In genomic region chr15:69848551-69849231, GRCh38 we compare ENCODE assay signal across 30 cellular contexts.
DNase-seq lines count a peak whose midpoint lies in the region; ATAC-seq, FAIRE-seq and TF ChIP-seq lines count a peak whose summit lies in the region.
"Had no signal": no experiment of that assay in that cellular context is flagged by ENCODE, and none has a peak within 500 bp of the region (broad histone marks: within the 10 kb centered on the region; RNA-seq: fewer than 3 reads in every experiment).

No MANE protein-coding gene starts in this region.

- no peak overlapping the region for H3K27ac Mint-ChIP-seq in activated T-cell treated with anti-CD3 and anti-CD28 coated beads, Interleukin-2, amount 50 U/mL, for 72 hours
- H3K27ac Mint-ChIP-seq: activated CD4-positive, alpha-beta memory T cell treated with anti-CD3 and anti-CD28 coated beads, Interleukin-2, amount 10 ng/mL, durations not matched to agents 7 days and 5 days; effector memory CD8-positive, alpha-beta T cell; natural killer cell treated with Interleukin-12 subunit alpha and Interleukin-12 subunit beta and Interleukin-15 and Interleukin-18, amount 100 ng/mL, for 72 hours had no signal

- no peak for DNase-seq in activated T-cell treated with anti-CD3 and anti-CD28 coated beads, Interleukin-2, amount 50 U/mL, for 72 hours
- no peak for DNase-seq in activated T-cell treated with anti-CD3 and anti-CD28 coated beads, Interleukin-2, amount 50 U/mL, for 48 hours
- DNase-seq in NCI-H226 (peak; percentile 56), mammary epithelial cell (peak; percentile 31), small intestine (no peak), left colon (no peak), LoVo (ENCODE audit: low spot score) (no peak), DMS153 (lab: John Stamatoyannopoulos, UW) (no peak)
- DNase-seq: activated CD4-positive, alpha-beta memory T cell treated with anti-CD3 and anti-CD28 coated beads, Interleukin-2, amount 10 ng/mL, durations not matched to agents 7 days and 5 days; activated CD4-positive, CD25-positive, alpha-beta regulatory T cell; adrenal gland; Caco-2; DND-41; effector memory CD8-positive, alpha-beta T cell; H7; Karpas-422; NCI-H1105; NCI-H2081 treated with DMSO at 0.1 percent for 48 hours; NCI-H510A treated with DMSO at 0.1 percent for 48 hours; stimulated activated CD4-positive, alpha-beta T cell treated with anti-CD3 and anti-CD28 coated beads, Interleukin-2, amount 100 ng/mL, for 24 hours; T-helper 9 cell; upper lobe of left lung had no signal

- H3K4me3 ChIP-seq in mammary epithelial cell (replicated peaks in 1 of 3; ENCODE audit: insufficient read depth in 1 of 3, low read depth in 2 of 3, low read length in 3 of 3): no peak overlapping the region
- no peak overlapping the region for H3K4me3 ChIP-seq in small intestine (ENCODE audit: low read depth in 1 of 2, low read length in 2 of 2)
- H3K4me3 ChIP-seq: adrenal gland, BLaER1, coronary artery, gastroesophageal sphincter, skin epidermis, upper lobe of left lung had no signal

- FAIRE-seq in small intestine (lab: Jason Lieb, UNC): no peak
- FAIRE-seq: islet of Langerhans had no signal

- peak; percentile 30 to 39 for ATAC-seq in activated T-cell treated with anti-CD3 and anti-CD28 coated beads, Interleukin-2, amount 50 U/mL, for 72 hours (replicated peaks in 1 of 2)
- ATAC-seq in left colon: no peak
- ATAC-seq: effector memory CD8-positive, alpha-beta T cell; esophagus mucosa; gastroesophageal sphincter; natural killer cell treated with Interleukin-12 subunit alpha and Interleukin-12 subunit beta and Interleukin-15 and Interleukin-18, amount 100 ng/mL, for 72 hours; Right ventricle myocardium inferior had no signal

- 46% methylated on average over 4 of the region's 4 CpGs for WGBS in mammary epithelial cell (ENCODE audit: low coverage, missing lambda C conversion rate)
- WGBS in small intestine, 3 donors: 45 to 55% (median 52%) methylated on average over 4 of the region's 4 CpGs

- no peaks in the 10 kb centered on the region for H3K9me3 Mint-ChIP-seq in activated T-cell treated with anti-CD3 and anti-CD28 coated beads, Interleukin-2, amount 50 U/mL, for 72 hours
- H3K9me3 Mint-ChIP-seq: effector memory CD8-positive, alpha-beta T cell; natural killer cell treated with Interleukin-12 subunit alpha and Interleukin-12 subunit beta and Interleukin-15 and Interleukin-18, amount 100 ng/mL, for 72 hours had no signal

- no peak overlapping the region for H3K4me3 Mint-ChIP-seq in activated T-cell treated with anti-CD3 and anti-CD28 coated beads, Interleukin-2, amount 50 U/mL, for 72 hours
- H3K4me3 Mint-ChIP-seq: activated CD4-positive, alpha-beta memory T cell treated with anti-CD3 and anti-CD28 coated beads, Interleukin-2, amount 10 ng/mL, durations not matched to agents 7 days and 5 days; effector memory CD8-positive, alpha-beta T cell; natural killer cell treated with Interleukin-12 subunit alpha and Interleukin-12 subunit beta and Interleukin-15 and Interleukin-18, amount 100 ng/mL, for 72 hours had no signal

- H3K4me2 ChIP-seq in mammary epithelial cell (ENCODE audit: insufficient read depth, low read depth, low read length): no peak overlapping the region
- H3K4me2 ChIP-seq: BLaER1 had no signal

- no peak overlapping the region for H3K9ac ChIP-seq in mammary epithelial cell (ENCODE audit: insufficient read depth, low read length)
- H3K9ac ChIP-seq: BLaER1 had no signal

- TF ChIP-seq CTCF in mammary epithelial cell (conservative IDR thresholded peaks at IDR 0.05 in 1 of 2, IDR thresholded peaks at IDR 0.05 in 1 of 2; ENCODE audit: extremely low read depth in 1 of 2, insufficient read depth in 1 of 2, low read depth in 1 of 2, low read length in 2 of 2): no peak

- H3K27ac ChIP-seq in mammary epithelial cell (ENCODE audit: insufficient read depth, low read depth, low read length) (no peak overlapping the region), small intestine (ENCODE audit: low read depth in 1 of 2, low read length in 1 of 2) (no peak overlapping the region)
- H3K27ac ChIP-seq: adrenal gland, BLaER1, coronary artery, gastroesophageal sphincter, skin epidermis, upper lobe of left lung had no signal

- no peaks in the 10 kb centered on the region for H3K79me2 ChIP-seq in mammary epithelial cell (ENCODE audit: insufficient read depth, low read length)

- BruUV-seq in mammary epithelial cell (replicated peaks; lab: Mats Ljungman, UMichigan): no TSS peak

- H3K9me3 ChIP-seq in mammary epithelial cell (replicated peaks; ENCODE audit: insufficient read depth, low read length): no peaks in the 10 kb centered on the region
- H3K9me3 ChIP-seq in small intestine (ENCODE audit: control insufficient read depth, low read depth): no peaks in the 10 kb centered on the region
- H3K9me3 ChIP-seq: adrenal gland, BLaER1, Caco-2, gastroesophageal sphincter, upper lobe of left lung had no signal

- peaks cover 16% of the 10 kb centered on the region for H3K4me1 Mint-ChIP-seq in activated T-cell treated with anti-CD3 and anti-CD28 coated beads, Interleukin-2, amount 50 U/mL, for 72 hours (ENCODE audit: low read depth)

- H3K27me3 Mint-ChIP-seq in activated T-cell treated with anti-CD3 and anti-CD28 coated beads, Interleukin-2, amount 50 U/mL, for 72 hours (ENCODE audit: low read depth): peaks cover 9% of the 10 kb centered on the region

- CTCF ChIA-PET in mammary epithelial cell (lab: Charles Lee; ENCODE audit: low non-redundant PET): no interaction called here

- peaks cover 2% of the 10 kb centered on the region for H4K20me1 ChIP-seq in mammary epithelial cell (ENCODE audit: insufficient read depth, low read length)

- intact Hi-C loops in mammary epithelial cell (cut with micrococcal nuclease): no loop called here
- intact Hi-C loops in left colon (cut with DNase I, micrococcal nuclease): no loop called here

- in situ Hi-C loops in mammary epithelial cell (cut with MboI; ENCODE audit: low sequenced_read_pairs in 2 of 2): no loop called here

- H3K36me3 ChIP-seq in mammary epithelial cell (ENCODE audit: insufficient read depth, low read length) (no peaks in the 10 kb centered on the region), small intestine (ENCODE audit: control insufficient read depth in 2 of 2, insufficient read depth in 2 of 2, low read length in 2 of 2) (no peaks in the 10 kb centered on the region)
- H3K36me3 ChIP-seq: adrenal gland, BLaER1, gastroesophageal sphincter, upper lobe of left lung had no signal

- H2AFZ ChIP-seq in mammary epithelial cell (ENCODE audit: low read depth, low read length): no peak overlapping the region

- H3K4me1 ChIP-seq in mammary epithelial cell (ENCODE audit: insufficient read depth, low read length) (no peaks in the 10 kb centered on the region), small intestine (ENCODE audit: control insufficient read depth in 2 of 2, insufficient read depth in 1 of 2, low read depth in 1 of 2, low read length in 1 of 2) (no peaks in the 10 kb centered on the region)
- H3K4me1 ChIP-seq: adrenal gland, BLaER1, Caco-2, gastroesophageal sphincter, upper lobe of left lung had no signal

- H3K27me3 ChIP-seq in mammary epithelial cell (ENCODE audit: insufficient read depth, low read length): no peaks in the 10 kb centered on the region
- H3K27me3 ChIP-seq in small intestine (ENCODE audit: control insufficient read depth in 2 of 2, insufficient read depth in 2 of 2, low read length in 2 of 2): peaks cover 0 to 3% of the 10 kb centered on the region in 2 donors
- H3K27me3 ChIP-seq: upper lobe of left lung had no signal

- H3K36me3 Mint-ChIP-seq in activated T-cell treated with anti-CD3 and anti-CD28 coated beads, Interleukin-2, amount 50 U/mL, for 72 hours (ENCODE audit: insufficient read depth in 2 of 2): no peaks in the 10 kb centered on the region
- H3K36me3 Mint-ChIP-seq: natural killer cell treated with Interleukin-12 subunit alpha and Interleukin-12 subunit beta and Interleukin-15 and Interleukin-18, amount 100 ng/mL, for 72 hours had no signal

- dilution Hi-C loops in mammary epithelial cell (cut with HindIII; ENCODE audit: low sequenced_read_pairs): no loop called here

Comparison
In these comparisons a context has a peak if more than half of its experiments do, and no peak if none do; other contexts are left out.
1. DNase-seq: peak in NCI-H226 (single experiment) and mammary epithelial cell (single experiment); none in activated T-cell treated with anti-CD3 and anti-CD28 coated beads, Interleukin-2, amount 50 U/mL, for 72 hours (0 of 2), activated T-cell treated with anti-CD3 and anti-CD28 coated beads, Interleukin-2, amount 50 U/mL, for 48 hours (0 of 2), small intestine (single experiment), left colon (0 of 2), LoVo (single experiment) and DMS153 (single experiment).